8 cellular contexts compared by ENCODE assay signal in genomic region chr6:2245954-2246863, GRCh38. TPM values are rescaled to one million over a fixed set of nuclear protein-coding genes. Genes with fewer than 3 reads are reported as not detected.
DNase-seq lines count a peak whose midpoint lies in the region; ATAC-seq and TF ChIP-seq lines count a peak whose summit lies in the region.

No MANE protein-coding gene starts in this region.

- H3K36me3 ChIP-seq in muscle layer of colon (ENCODE audit: insufficient read depth, low read length) = no peaks in the 10 kb centered on the region
- H3K36me3 ChIP-seq in stomach smooth muscle (ENCODE audit: control insufficient read depth in 2 of 2, insufficient read depth in 2 of 2, low read length in 2 of 2) = peaks cover 0 to 4% of the 10 kb centered on the region in 2 donors

- H3K27ac ChIP-seq in muscle layer of colon (ENCODE audit: low read depth, low read length) = peak overlapping the region; percentile 77
- H3K27ac ChIP-seq in stomach smooth muscle (ENCODE audit: low read length) = peak overlapping the region; percentile 76

- H3K4me3 ChIP-seq in epithelial cell of proximal tubule (ENCODE audit: low read depth, low read length) (peak overlapping the region; percentile 98), muscle layer of colon (ENCODE audit: low read depth in 1 of 2, low read length in 2 of 2) (peak overlapping the region; percentile 63 to 70), stomach smooth muscle (ENCODE audit: low read length in 2 of 2) (peak overlapping the region; percentile 58 to 92)

- peaks cover 6% of the 10 kb centered on the region for H3K4me1 ChIP-seq in muscle layer of colon (ENCODE audit: insufficient read depth, low read length)
- H3K4me1 ChIP-seq in stomach smooth muscle (ENCODE audit: control insufficient read depth, insufficient read depth, low read length) = peaks cover 17% of the 10 kb centered on the region

- peak; percentile 1 for ATAC-seq in HG03095 (IDR thresholded peaks at IDR 0.05; ENCODE audit: unreplicated experiment)

- H3K27me3 ChIP-seq in muscle layer of colon (ENCODE audit: control insufficient read depth in 1 of 2, insufficient read depth in 2 of 2, low read length in 2 of 2) = no peaks in the 10 kb centered on the region
- H3K27me3 ChIP-seq in stomach smooth muscle (ENCODE audit: control insufficient read depth in 1 of 2, insufficient read depth in 2 of 2, low read length in 2 of 2) = no peaks in the 10 kb centered on the region

- H3K9ac ChIP-seq in muscle layer of colon (ENCODE audit: low read length) (peak overlapping the region; percentile 75), stomach smooth muscle (ENCODE audit: low read length in 2 of 2) (peak overlapping the region; percentile 82 to 97)

- H3K9me3 ChIP-seq in muscle layer of colon (ENCODE audit: low read length) (no peaks in the 10 kb centered on the region), stomach smooth muscle (ENCODE audit: control insufficient read depth in 2 of 2, low read length in 2 of 2) (no peaks in the 10 kb centered on the region)

- DNase-seq in activated gamma-delta T cell treated with Interleukin-2 at 50 U/mL for 16 hours (peak; percentile 32), activated gamma-delta T cell (lab: John Stamatoyannopoulos, UW) (no peak), NCI-H345 treated with DMSO at 0.1 percent for 48 hours (lab: John Stamatoyannopoulos, UW; ENCODE audit: unreplicated experiment) (peak; percentile 45), epithelial cell of proximal tubule (ENCODE audit: low read depth) (no peak)
- peak; percentile 44 for DNase-seq in activated CD8-positive, alpha-beta memory T cell treated with anti-CD3 and anti-CD28 coated beads, Interleukin-2, amount 50 U/mL, for 4 hours

- TF ChIP-seq CTCF in epithelial cell of proximal tubule (conservative IDR thresholded peaks at IDR 0.05; ENCODE audit: low read depth, low read length) = no peak

RNA-seq across cellular contexts. Expression of gene GMDS, which starts 0.8 kb away (rescaled TPM):
- total RNA-seq in epithelial cell of proximal tubule = 17.9 and 22.1 TPM in 2 replicates

Comparison
In these comparisons a context has a peak if more than half of its experiments do, and no peak if none do; other contexts are left out.
1. DNase-seq: peak in activated gamma-delta T cell treated with Interleukin-2 at 50 U/mL for 16 hours (single experiment), NCI-H345 treated with DMSO at 0.1 percent for 48 hours (single experiment) and activated CD8-positive, alpha-beta memory T cell treated with anti-CD3 and anti-CD28 coated beads, Interleukin-2, amount 50 U/mL, for 4 hours (single experiment); none in activated gamma-delta T cell (single experiment) and epithelial cell of proximal tubule (single experiment).
2. Peak in every context shown above with its lines, with median percentiles within 50 percentile points of each other: H3K4me3 ChIP-seq.